ENCODE assay signal across 27 cellular contexts in genomic region chr2:183408562-183408961, GRCh38.
DNase-seq lines count a peak whose midpoint lies in the region; ATAC-seq, FAIRE-seq and TF ChIP-seq lines count a peak whose summit lies in the region.
"Had no signal": no experiment of that assay in that cellular context is flagged by ENCODE, and none has a peak within 500 bp of the region (broad histone marks: within the 10 kb centered on the region; RNA-seq: fewer than 3 reads in every experiment).

No MANE protein-coding gene starts in this region.

- H3K14ac ChIP-seq in trophoblast cell (ENCODE audit: low read length): no peak overlapping the region

- peaks cover 26% of the 10 kb centered on the region for H3K4me1 ChIP-seq in iPS-18a (ENCODE audit: control insufficient read depth, low read depth, low read length)
- no peaks in the 10 kb centered on the region for H3K4me1 ChIP-seq in trophoblast cell (ENCODE audit: control insufficient read depth in 1 of 2, insufficient read depth in 2 of 2, low read length in 2 of 2)
- no peaks in the 10 kb centered on the region for H3K4me1 ChIP-seq in kidney (ENCODE audit: control insufficient read depth in 1 of 2, insufficient read depth in 1 of 2, low read depth in 1 of 2, low read length in 2 of 2)
- H3K4me1 ChIP-seq: Caco-2, SJSA1 had no signal

- H2BK5ac ChIP-seq in trophoblast cell (ENCODE audit: low read depth, low read length, poor library complexity): no peak overlapping the region

- peaks cover 11% of the 10 kb centered on the region for H3K27me3 ChIP-seq in iPS-18a (ENCODE audit: control insufficient read depth, insufficient read depth, low read length)
- H3K27me3 ChIP-seq in trophoblast cell (ENCODE audit: insufficient read depth, low read length): no peaks in the 10 kb centered on the region
- H3K27me3 ChIP-seq: SJSA1 had no signal

- TF ChIP-seq CTCF in kidney (IDR thresholded peaks at IDR 0.05; ENCODE audit: borderline replicate concordance, extremely low read depth, insufficient read depth): no peak

- DNase-seq in NCI-H82 (lab: John Stamatoyannopoulos, UW): peak; percentile 23
- no peak for DNase-seq in NCI-H82 treated with DMSO at 0.1 percent for 48 hours (lab: John Stamatoyannopoulos, UW; ENCODE audit: unreplicated experiment)
- DNase-seq in NCI-H69 (lab: John Stamatoyannopoulos, UW): peak; percentile 49
- no peak for DNase-seq in trophoblast cell
- DNase-seq in kidney: no peak
- DNase-seq: Caco-2; CD8-positive, alpha-beta T cell; GF-D8; HCEC 1CT; Karpas-422; NCI-H1092 treated with DMSO at 0.1 percent for 48 hours; NCI-H1436; NCI-H187; NCI-H2081 treated with DMSO at 0.1 percent for 48 hours; NCI-H2171; NCI-H226; NCI-H510A treated with DMSO at 0.1 percent for 48 hours; NCI-H748 treated with DMSO at 0.1 percent for 48 hours; NK-92 treated with Interleukin-12 subunit alpha and Interleukin-12 subunit beta, amount 100 ng/mL, for 24 hours; PC-9 had no signal

- H3K23ac ChIP-seq in trophoblast cell (ENCODE audit: low read length): no peak overlapping the region

- H3K27ac ChIP-seq in iPS-18a (ENCODE audit: low read length) (no peak overlapping the region), trophoblast cell (ENCODE audit: low read depth, low read length) (no peak overlapping the region), kidney (ENCODE audit: low read depth in 2 of 2, low read length in 2 of 2) (no peak overlapping the region)
- H3K27ac ChIP-seq: 22Rv1, C4-2B, PC-9, SJSA1 had no signal

- no peak overlapping the region for H2AFZ ChIP-seq in trophoblast cell (ENCODE audit: insufficient read depth, low read length, poor library complexity)
- H2AFZ ChIP-seq: PC-9 had no signal

- H4K91ac ChIP-seq in trophoblast cell (ENCODE audit: low read depth, low read length): no peak overlapping the region

- H3K36me3 ChIP-seq in iPS-18a (ENCODE audit: control insufficient read depth, low read depth, low read length) (no peaks in the 10 kb centered on the region), trophoblast cell (ENCODE audit: control insufficient read depth in 1 of 2, insufficient read depth in 2 of 2, low read length in 2 of 2) (no peaks in the 10 kb centered on the region), kidney (ENCODE audit: control insufficient read depth in 1 of 2, insufficient read depth in 2 of 2, low read length in 2 of 2) (no peaks in the 10 kb centered on the region)
- H3K36me3 ChIP-seq: SJSA1 had no signal

- H2BK12ac ChIP-seq in trophoblast cell (ENCODE audit: low read length): no peak overlapping the region

- H3K4me2 ChIP-seq in trophoblast cell (ENCODE audit: low read length): no peak overlapping the region
- H3K4me2 ChIP-seq: PC-9 had no signal

- H3K79me2 ChIP-seq in trophoblast cell (ENCODE audit: control insufficient read depth, insufficient read depth, low read length, poor library complexity): no peaks in the 10 kb centered on the region

- no peak overlapping the region for H4K8ac ChIP-seq in trophoblast cell (ENCODE audit: low read depth, low read length)

- FAIRE-seq in kidney (lab: Jason Lieb, UNC): no peak
- FAIRE-seq: GM12892 had no signal

- H3K79me1 ChIP-seq in trophoblast cell (ENCODE audit: low read length): no peaks in the 10 kb centered on the region

- H3K18ac ChIP-seq in trophoblast cell (ENCODE audit: low read length): no peak overlapping the region

- H3K9me3 ChIP-seq in iPS-18a (ENCODE audit: control insufficient read depth, low read depth, low read length) (peaks cover 5% of the 10 kb centered on the region), trophoblast cell (ENCODE audit: insufficient read depth, low read depth, low read length) (no peaks in the 10 kb centered on the region), kidney (ENCODE audit: control insufficient read depth in 1 of 2, low read length in 2 of 2) (peaks cover 0 to 5% of the 10 kb centered on the region in 2 donors)
- H3K9me3 ChIP-seq: Caco-2, SJSA1 had no signal

- no peak overlapping the region for H4K12ac ChIP-seq in trophoblast cell (ENCODE audit: low read depth, low read length)

- peak overlapping the region; percentile 36 for H3K4me3 ChIP-seq in iPS-18a (ENCODE audit: low read length)
- no peak overlapping the region for H3K4me3 ChIP-seq in trophoblast cell (ENCODE audit: low read depth, low read length)
- no peak overlapping the region for H3K4me3 ChIP-seq in kidney (ENCODE audit: low read length in 2 of 2)
- H3K4me3 ChIP-seq: PC-9, SJSA1 had no signal

- H2BK120ac ChIP-seq in trophoblast cell (ENCODE audit: insufficient read depth, low read length, poor library complexity): no peak overlapping the region

- no peak overlapping the region for H2AK5ac ChIP-seq in trophoblast cell (ENCODE audit: low read length)

- no peak for ATAC-seq in HG02623 (IDR thresholded peaks at IDR 0.05; ENCODE audit: unreplicated experiment)
- ATAC-seq: CD8-positive, alpha-beta T cell; Right ventricle myocardium inferior had no signal

- no peak overlapping the region for H3K9ac ChIP-seq in iPS-18a (ENCODE audit: low read length)
- no peak overlapping the region for H3K9ac ChIP-seq in trophoblast cell (ENCODE audit: low read length)
- no peak overlapping the region for H3K9ac ChIP-seq in kidney (ENCODE audit: low read length in 2 of 2)

- intact Hi-C loops in kidney (cut with DNase I): no loop called here

- no CpG with 5 or more reads among the region's 1 CpG for WGBS in trophoblast cell (ENCODE audit: extremely low coverage, insufficient coverage, insufficient read length)

- no peak overlapping the region for H3K4ac ChIP-seq in trophoblast cell (ENCODE audit: low read depth, low read length)

Comparison
In these comparisons a context has a peak if more than half of its experiments do, and no peak if none do; other contexts are left out.
1. DNase-seq: peak in NCI-H82 (single experiment) and NCI-H69 (single experiment); none in NCI-H82 treated with DMSO at 0.1 percent for 48 hours (single experiment), trophoblast cell (0 of 2) and kidney (single experiment).